1 cellular context compared by ENCODE assay signal in the genomic region with DNA sequence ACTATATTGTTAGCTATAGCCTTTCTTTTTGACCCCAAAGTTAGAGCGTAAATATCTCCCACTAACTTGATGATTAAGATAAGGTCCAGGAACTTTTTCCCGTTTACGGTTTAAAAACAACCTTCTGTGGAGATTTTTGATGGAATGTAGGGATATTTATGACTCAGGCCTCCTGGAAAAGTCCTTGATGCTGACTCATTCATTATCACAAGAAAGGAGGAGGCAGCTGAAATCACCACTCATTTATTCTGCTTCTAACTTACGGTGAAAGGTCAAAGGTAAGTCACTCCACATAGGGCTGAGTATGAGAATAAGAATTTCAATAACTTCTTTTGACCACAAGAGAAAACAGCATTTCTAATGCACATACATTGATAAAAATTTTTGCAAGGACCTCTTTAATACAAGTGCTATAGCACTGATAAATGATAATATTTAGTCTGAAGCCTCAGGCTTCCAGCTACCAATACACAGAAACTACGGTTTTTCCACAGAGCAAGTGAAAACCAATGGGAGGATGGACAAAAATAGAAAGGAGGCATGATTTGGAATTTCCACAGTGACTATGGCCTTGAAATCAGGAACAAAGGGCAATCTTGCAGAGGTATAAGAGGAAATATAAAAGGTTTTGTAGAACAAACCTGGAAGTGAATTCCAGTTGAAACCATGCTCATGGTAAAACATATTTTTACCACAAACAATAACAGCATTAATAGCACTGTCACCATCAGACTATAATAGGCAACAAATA.
TF ChIP-seq lines count a peak whose summit lies in the region.

No MANE protein-coding gene starts in this region.

TF ChIP-seq in IMR-90, 13 proteins besides CTCF, POLR2A, EP300 and RAD21:
- no peak for TF ChIP-seq MAZ (IDR thresholded peaks at IDR 0.05; ENCODE audit: borderline replicate concordance, low read depth, low read length)
- TF ChIP-seq NFE2L2 (IDR thresholded peaks at IDR 0.05; ENCODE audit: low read depth, low read length), result peak; percentile 52; the same call in 1 of the 2 replicates
- TF ChIP-seq MXI1 (IDR thresholded peaks at IDR 0.05; ENCODE audit: borderline replicate concordance, low read depth, low read length), result no peak
- peak; percentile 70 for TF ChIP-seq FOS (IDR thresholded peaks at IDR 0.05; ENCODE audit: low read depth, low read length)
- TF ChIP-seq CHD1 (IDR thresholded peaks at IDR 0.05; ENCODE audit: low read depth, low read length), result no peak
- no peak for TF ChIP-seq USF2 (IDR thresholded peaks at IDR 0.05; ENCODE audit: low read depth, low read length)
- TF ChIP-seq SMC3 (IDR thresholded peaks at IDR 0.05; ENCODE audit: low read depth, low read length), result no peak
- no peak for TF ChIP-seq BHLHE40 (IDR thresholded peaks at IDR 0.05; ENCODE audit: low read depth, low read length)
- TF ChIP-seq, protein P1, sequence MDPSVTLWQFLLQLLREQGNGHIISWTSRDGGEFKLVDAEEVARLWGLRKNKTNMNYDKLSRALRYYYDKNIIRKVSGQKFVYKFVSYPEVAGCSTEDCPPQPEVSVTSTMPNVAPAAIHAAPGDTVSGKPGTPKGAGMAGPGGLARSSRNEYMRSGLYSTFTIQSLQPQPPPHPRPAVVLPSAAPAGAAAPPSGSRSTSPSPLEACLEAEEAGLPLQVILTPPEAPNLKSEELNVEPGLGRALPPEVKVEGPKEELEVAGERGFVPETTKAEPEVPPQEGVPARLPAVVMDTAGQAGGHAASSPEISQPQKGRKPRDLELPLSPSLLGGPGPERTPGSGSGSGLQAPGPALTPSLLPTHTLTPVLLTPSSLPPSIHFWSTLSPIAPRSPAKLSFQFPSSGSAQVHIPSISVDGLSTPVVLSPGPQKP (IDR thresholded peaks at IDR 0.05; ENCODE audit: borderline replicate concordance, low read depth, low read length), result no peak
- no peak for TF ChIP-seq RCOR1 (IDR thresholded peaks at IDR 0.05; ENCODE audit: insufficient replicate concordance, low read length)
- TF ChIP-seq RFX5 (IDR thresholded peaks at IDR 0.05; ENCODE audit: low read depth, low read length), result no peak
- peak; percentile 67 for TF ChIP-seq MAFK (IDR thresholded peaks at IDR 0.05; ENCODE audit: low read depth, low read length)
- TF ChIP-seq CEBPB (IDR thresholded peaks at IDR 0.05; ENCODE audit: low read depth, low read length), result no peak
